In genomic region chr5:148070621-148071020, GRCh38 we compare ENCODE assay signal across 33 cellular contexts. TPM values are rescaled to one million over a fixed set of nuclear protein-coding genes. Genes with fewer than 3 reads are reported as not detected.
"Had no signal": no experiment of that assay in that cellular context is flagged by ENCODE, and none has a peak within 500 bp of the region (broad histone marks: within the 10 kb centered on the region; RNA-seq: fewer than 3 reads in every experiment).

No MANE protein-coding gene starts in this region.

- H3K36me3 ChIP-seq: cardiac muscle cell, colonic mucosa, esophagus muscularis mucosa, gastrocnemius medialis, ovary, suprapubic skin, tibial nerve had no signal

- H3K27me3 Mint-ChIP-seq: activated naive CD8-positive, alpha-beta T cell; naive B cell; stimulated activated naive B cell treated with anti-CD40 and anti-IgM and Interleukin-4, amounts not matched to agents 10 μg/mL and 1 μg/mL and 100 μg/mL, for 72 hours had no signal

- H3K9me3 ChIP-seq: colonic mucosa, esophagus muscularis mucosa, gastrocnemius medialis, ovary, psoas muscle, suprapubic skin had no signal

- ATAC-seq: activated CD4-positive, CD25-positive, alpha-beta regulatory T cell treated with anti-CD3 and anti-CD28 coated beads, Interleukin-2, amount 50 U/mL, for 24 hours; gastrocnemius medialis; left colon; psoas muscle; stimulated activated naive B cell treated with anti-CD40 and anti-IgM and Interleukin-4, amounts not matched to agents 10 μg/mL and 1 μg/mL and 100 μg/mL, for 72 hours had no signal

- H3K27ac ChIP-seq: cardiac muscle cell, colonic mucosa, esophagus muscularis mucosa, gastrocnemius medialis, hepatocyte, ovary, psoas muscle, suprapubic skin, tibial nerve, VCaP had no signal

- H3K4me1 Mint-ChIP-seq: naive B cell; nephron progenitor cell; stimulated activated naive B cell treated with anti-CD40 and anti-IgM and Interleukin-4, amounts not matched to agents 10 μg/mL and 1 μg/mL and 100 μg/mL, for 72 hours had no signal

- H3K9me3 Mint-ChIP-seq: mesothelial cell of epicardium; nephron progenitor cell; T-helper 1 cell treated with Interleukin-12 subunit alpha and Interleukin-12 subunit beta and Interleukin-4 antibody, amounts not matched to agents 30 μg/mL and 1 μg/mL, for 36 hours had no signal

- H3K4me3 ChIP-seq: cardiac muscle cell, colonic mucosa, esophagus muscularis mucosa, gastrocnemius medialis, hepatocyte, ovary, psoas muscle, smooth muscle cell, suprapubic skin, tibial nerve had no signal

- H3K27ac Mint-ChIP-seq: activated naive CD8-positive, alpha-beta T cell; naive B cell; nephron progenitor cell; stimulated activated naive B cell treated with anti-CD40 and anti-IgM and Interleukin-4, amounts not matched to agents 10 μg/mL and 1 μg/mL and 100 μg/mL, for 72 hours; T-helper 1 cell treated with Interleukin-12 subunit alpha and Interleukin-12 subunit beta and Interleukin-4 antibody, amounts not matched to agents 30 μg/mL and 1 μg/mL, for 36 hours had no signal

- DNase-seq: activated CD4-positive, alpha-beta T cell treated with anti-CD3 and anti-CD28 coated beads for 48 hours; activated CD4-positive, alpha-beta T cell treated with anti-CD3 and anti-CD28 coated beads, Interleukin-2, amount 50 U/mL, for 48 hours; activated CD8-positive, alpha-beta memory T cell treated with anti-CD3 and anti-CD28 coated beads for 24 hours; activated effector memory CD4-positive, alpha-beta T cell treated with Interleukin-2 at 50 U/mL for 16 hours; activated naive CD4-positive, alpha-beta T cell treated with Interleukin-2 at 50 U/mL for 16 hours; anterior cingulate cortex; cerebellar nuclear complex; colonic mucosa; effector memory CD4-positive, alpha-beta T cell; gastrocnemius medialis; glutamatergic neuron; kidney; left colon; naive B cell; nephron progenitor cell; ovary; psoas muscle; stimulated activated CD4-positive, alpha-beta T cell treated with anti-CD3 and anti-CD28 coated beads, Interleukin-2, amount 100 ng/mL, for 24 hours; stimulated activated naive B cell treated with anti-CD40 and anti-IgM and Interleukin-4, amounts not matched to agents 10 μg/mL and 1 μg/mL and 100 μg/mL, for 72 hours; T-helper 9 cell had no signal

- H3K4me1 ChIP-seq: colonic mucosa, esophagus muscularis mucosa, gastrocnemius medialis, psoas muscle, tibial nerve had no signal

- FAIRE-seq: kidney, TTC549 had no signal

- H3K27me3 ChIP-seq: cardiac muscle cell, colonic mucosa, esophagus muscularis mucosa, gastrocnemius medialis, hepatocyte, ovary, suprapubic skin, tibial nerve had no signal

- H3K4me3 Mint-ChIP-seq: activated naive CD8-positive, alpha-beta T cell; mesothelial cell of epicardium; naive B cell; nephron progenitor cell; stimulated activated naive B cell treated with anti-CD40 and anti-IgM and Interleukin-4, amounts not matched to agents 10 μg/mL and 1 μg/mL and 100 μg/mL, for 72 hours; T-helper 1 cell treated with Interleukin-12 subunit alpha and Interleukin-12 subunit beta and Interleukin-4 antibody, amounts not matched to agents 30 μg/mL and 1 μg/mL, for 36 hours had no signal

RNA-seq across cellular contexts. Expression of gene SPINK5, which starts 6.8 kb away (rescaled TPM):
- total RNA-seq: dermis microvascular lymphatic vessel endothelial cell had no signal
